In genomic region chr5:95870105-95870672, GRCh38 we compare ENCODE assay signal across 8 cellular contexts. TPM values are rescaled to one million over a fixed set of nuclear protein-coding genes. Genes with fewer than 3 reads are reported as not detected.
DNase-seq lines count a peak whose midpoint lies in the region; ATAC-seq and TF ChIP-seq lines count a peak whose summit lies in the region.

No MANE protein-coding gene starts in this region.

- ATAC-seq in CD8-positive, alpha-beta T cell, result peak; percentile 33
- ATAC-seq in GM21526 (IDR thresholded peaks at IDR 0.05; ENCODE audit: low FRiP score, unreplicated experiment) (peak; percentile 62), natural killer cell (peak; percentile 22 to 39 (median 29))

- H3K9me3 Mint-ChIP-seq in CD8-positive, alpha-beta T cell, result peaks cover 2% of the 10 kb centered on the region
- H3K9me3 Mint-ChIP-seq in activated naive CD4-positive, alpha-beta T cell treated with anti-CD3 and anti-CD28 coated beads, Interleukin-2, amount 50 U/mL, for 24 hours, result no peaks in the 10 kb centered on the region
- H3K9me3 Mint-ChIP-seq in natural killer cell, result no peaks in the 10 kb centered on the region

- H3K27ac ChIP-seq in CD8-positive, alpha-beta T cell (ENCODE audit: low read depth, low read length), result no peak overlapping the region
- H3K27ac ChIP-seq in RWPE1, result no peak overlapping the region

- no peaks in the 10 kb centered on the region for H3K36me3 Mint-ChIP-seq in CD8-positive, alpha-beta T cell
- H3K36me3 Mint-ChIP-seq in activated naive CD4-positive, alpha-beta T cell treated with anti-CD3 and anti-CD28 coated beads, Interleukin-2, amount 50 U/mL, for 24 hours, result peaks cover 1% of the 10 kb centered on the region
- H3K36me3 Mint-ChIP-seq in natural killer cell, result no peaks in the 10 kb centered on the region

- H3K27me3 Mint-ChIP-seq in CD8-positive, alpha-beta T cell (ENCODE audit: low read depth), result no peaks in the 10 kb centered on the region
- no peaks in the 10 kb centered on the region for H3K27me3 Mint-ChIP-seq in activated naive CD4-positive, alpha-beta T cell treated with anti-CD3 and anti-CD28 coated beads, Interleukin-2, amount 50 U/mL, for 24 hours
- H3K27me3 Mint-ChIP-seq in natural killer cell (ENCODE audit: low read depth in 2 of 2), result peaks cover 13 to 33% of the 10 kb centered on the region in 2 donors

- intact Hi-C loops in CD8-positive, alpha-beta T cell (cut with DNase I, micrococcal nuclease), result loop anchor here in 1 of 2 experiments (2.0 kb wide), 1 partner anchor 91 kb away; the partner anchor contains the start of gene ELL2
- intact Hi-C loops in natural killer cell (cut with micrococcal nuclease), result no loop called here

- CTCF ChIA-PET in CD8-positive, alpha-beta T cell (lab: Charles Lee), result interaction anchor here (0.7 to 4.1 kb wide), 7 partner anchors 11 to 466 kb away, joined by 3 to 22 read pairs (median 6); partner anchors contain the start of gene ELL2
- CTCF ChIA-PET in RWPE1 (lab: Yijun Ruan, JAX), result interaction anchor here (0.7 kb wide), 1 partner anchor 322 kb away, joined by 3 read pairs; no protein-coding TSS in a partner anchor

- DNase-seq in CD8-positive, alpha-beta T cell, result no peak
- DNase-seq in Kasumi-1 (lab: John Stamatoyannopoulos, UW) (peak; percentile 23 to 43), natural killer cell (no peak), NCI-H128 (lab: John Stamatoyannopoulos, UW; ENCODE audit: unreplicated experiment) (no peak), RWPE1 (ENCODE audit: low spot score) (no peak), GM19240 (ENCODE audit: insufficient read length, low spot score) (no peak)

- no peaks in the 10 kb centered on the region for H3K9me3 ChIP-seq in CD8-positive, alpha-beta T cell (ENCODE audit: low read length)

- POLR2A ChIA-PET in CD8-positive, alpha-beta T cell (lab: Charles Lee), result interaction anchor here (1.2 to 2.1 kb wide), 4 partner anchors 9 to 102 kb away, joined by 3 to 10 read pairs (median 4); partner anchors contain the start of gene ELL2
- POLR2A ChIA-PET in RWPE1 (lab: Yijun Ruan, JAX; ENCODE audit: low non-redundant PET), result no interaction called here

- H3K36me3 ChIP-seq in CD8-positive, alpha-beta T cell (ENCODE audit: insufficient read depth, low read length), result no peaks in the 10 kb centered on the region

- TF ChIP-seq CTCF in CD8-positive, alpha-beta T cell (IDR thresholded peaks at IDR 0.05), result no peak
- TF ChIP-seq CTCF in natural killer cell (IDR thresholded peaks at IDR 0.05) (no peak), RWPE1 (conservative IDR thresholded peaks at IDR 0.05; ENCODE audit: low read depth) (no peak)

- no peaks in the 10 kb centered on the region for H3K27me3 ChIP-seq in CD8-positive, alpha-beta T cell (ENCODE audit: insufficient read depth, low read length)

- H3K4me1 Mint-ChIP-seq in CD8-positive, alpha-beta T cell (ENCODE audit: low read depth), result peaks cover 31% of the 10 kb centered on the region
- peaks cover 63% of the 10 kb centered on the region for H3K4me1 Mint-ChIP-seq in activated naive CD4-positive, alpha-beta T cell treated with anti-CD3 and anti-CD28 coated beads, Interleukin-2, amount 50 U/mL, for 24 hours
- peaks cover 27 to 30% of the 10 kb centered on the region in 2 donors for H3K4me1 Mint-ChIP-seq in natural killer cell

- H3K27ac Mint-ChIP-seq in CD8-positive, alpha-beta T cell, result no peak overlapping the region
- H3K27ac Mint-ChIP-seq in activated naive CD4-positive, alpha-beta T cell treated with anti-CD3 and anti-CD28 coated beads, Interleukin-2, amount 50 U/mL, for 24 hours, result peak overlapping the region; percentile 95
- peak overlapping the region in 1 of 2 donors; percentile 81 for H3K27ac Mint-ChIP-seq in natural killer cell

- H3K4me3 Mint-ChIP-seq in CD8-positive, alpha-beta T cell, result peak overlapping the region; percentile 53
- H3K4me3 Mint-ChIP-seq in activated naive CD4-positive, alpha-beta T cell treated with anti-CD3 and anti-CD28 coated beads, Interleukin-2, amount 50 U/mL, for 24 hours, result peak overlapping the region; percentile 51
- no peak overlapping the region for H3K4me3 Mint-ChIP-seq in natural killer cell

- H3K4me3 ChIP-seq in CD8-positive, alpha-beta T cell (ENCODE audit: low read depth, low read length), result no peak overlapping the region

- peaks cover 32% of the 10 kb centered on the region for H3K4me1 ChIP-seq in CD8-positive, alpha-beta T cell (ENCODE audit: insufficient read depth, low read length)

RNA-seq across cellular contexts. Expression of gene GLRX, which starts 47.7 kb away (rescaled TPM):
- 10 to 100 TPM; 17.9 to 19.5 TPM for total RNA-seq in CD8-positive, alpha-beta T cell
- 100 to 1,000 TPM in 1 of 3 donors, 10 to 100 TPM in 2; 59.2 to 102 (median 62.5) TPM for total RNA-seq in natural killer cell

Comparison
In these comparisons a context has a peak if more than half of its experiments do, and no peak if none do; other contexts are left out.
1. DNase-seq: peak in Kasumi-1 (2 of 2); none in CD8-positive, alpha-beta T cell (0 of 7), natural killer cell (single experiment), NCI-H128 (single experiment), RWPE1 (single experiment) and GM19240 (single experiment).
2. Peak in every context shown above with its lines, with median percentiles within 50 percentile points of each other: ATAC-seq.